Comparison of ENCODE assay signal across 9 cellular contexts in genomic region chr6:30508890-30509736, GRCh38. TPM values are rescaled to one million over a fixed set of nuclear protein-coding genes. Genes with fewer than 3 reads are reported as not detected.
DNase-seq lines count a peak whose midpoint lies in the region; ATAC-seq and TF ChIP-seq lines count a peak whose summit lies in the region.
"Had no signal": no experiment of that assay in that cellular context is flagged by ENCODE, and none has a peak within 500 bp of the region (broad histone marks: within the 10 kb centered on the region; RNA-seq: fewer than 3 reads in every experiment).

No MANE protein-coding gene starts in this region.

- H3K4me1 ChIP-seq in Karpas-422 (ENCODE audit: low read length), result peaks cover 22% of the 10 kb centered on the region

- TF ChIP-seq CTCF in cardiac fibroblast (IDR thresholded peaks at IDR 0.05; ENCODE audit: low read depth, low read length), result no peak

- no peaks in the 10 kb centered on the region; the same call in 1 of the 2 replicates for H3K36me3 ChIP-seq in Karpas-422 (ENCODE audit: insufficient read depth, low read length)

- no peaks in the 10 kb centered on the region for H3K27me3 ChIP-seq in Karpas-422 (ENCODE audit: low read length)

- H2AFZ ChIP-seq in Karpas-422 (ENCODE audit: low read length), result peak overlapping the region; percentile 96

- DNase-seq in NCI-H2171 treated with DMSO at 0.1 percent for 48 hours (lab: John Stamatoyannopoulos, UW), result peak; percentile 17
- no peak for DNase-seq in NCI-H2171 (lab: John Stamatoyannopoulos, UW)
- peak; percentile 75 for DNase-seq in Karpas-422
- DNase-seq in cardiac fibroblast (ENCODE audit: low read depth in 2 of 2), result peak; percentile 59 to 63
- no peak for DNase-seq in cerebellar cortex (ENCODE audit: low spot score)
- DNase-seq in COR-L47 (lab: John Stamatoyannopoulos, UW), result no peak

- H3K79me2 ChIP-seq in Karpas-422 (ENCODE audit: low read length), result no peaks in the 10 kb centered on the region

- H3K9ac ChIP-seq in Karpas-422 (ENCODE audit: low read length), result no peak overlapping the region

- H3K4me2 ChIP-seq in Karpas-422 (ENCODE audit: low read depth, low read length, poor library complexity, severe bottlenecking), result peak overlapping the region; percentile 7

- no peaks in the 10 kb centered on the region for H3K9me3 ChIP-seq in Karpas-422 (ENCODE audit: low read length)

- no peaks in the 10 kb centered on the region for H3K9me2 ChIP-seq in Karpas-422 (replicated peaks; ENCODE audit: insufficient read depth, low read length)

- H3K27ac ChIP-seq in Karpas-422 (ENCODE audit: low read length) (peak overlapping the region; percentile 4; the same call in 1 of the 2 replicates), skin epidermis (peak overlapping the region in 17 of 21 experiments; percentile 14 to 88 (median 67))
- H3K27ac ChIP-seq: 22Rv1 had no signal

- H3K4me3 ChIP-seq in Karpas-422 (ENCODE audit: low read length) (peak overlapping the region; percentile 22; the same call in 1 of the 2 replicates), cardiac fibroblast (replicated peaks in 1 of 2; ENCODE audit: low read depth in 2 of 2, low read length in 2 of 2) (no peak overlapping the region), skin epidermis (no peak overlapping the region)

- H4K20me1 ChIP-seq in Karpas-422 (ENCODE audit: insufficient read depth, low read depth, low read length), result no peaks in the 10 kb centered on the region

- ATAC-seq in HG02588 (IDR thresholded peaks at IDR 0.05; ENCODE audit: unreplicated experiment), result no peak

RNA-seq across cellular contexts. Expression of gene HLA-E, which starts 19.8 kb away (rescaled TPM):
- total RNA-seq in Karpas-422 (2014; rRNA removed; shearing (Covaris generic); ENCODE audit: low replicate concordance), result 306 and 677 TPM in 2 replicates

RNA-seq across cellular contexts. Expression of gene GNL1, which starts 47.2 kb away (rescaled TPM):
- total RNA-seq in Karpas-422 (2014; rRNA removed; shearing (Covaris generic); ENCODE audit: low replicate concordance), result 48.6 and 53.9 TPM in 2 replicates

RNA-seq across cellular contexts. Expression of gene PRR3, which starts 48.0 kb away (rescaled TPM):
- total RNA-seq in Karpas-422 (2014; rRNA removed; shearing (Covaris generic); ENCODE audit: low replicate concordance), result 14.6 and 30.6 TPM in 2 replicates

Comparison
In these comparisons a context has a peak if more than half of its experiments do, and no peak if none do; other contexts are left out.
1. DNase-seq: peak in NCI-H2171 treated with DMSO at 0.1 percent for 48 hours (single experiment), Karpas-422 (single experiment) and cardiac fibroblast (2 of 2); none in NCI-H2171 (single experiment), cerebellar cortex (single experiment) and COR-L47 (single experiment).